Comparison of ENCODE assay signal across 24 cellular contexts in genomic region chr3:162973518-162973917, GRCh38.
"Had no signal": no experiment of that assay in that cellular context is flagged by ENCODE, and none has a peak within 500 bp of the region (broad histone marks: within the 10 kb centered on the region; RNA-seq: fewer than 3 reads in every experiment).

No MANE protein-coding gene starts in this region.

- H3K27me3 Mint-ChIP-seq: activated CD4-positive, alpha-beta memory T cell treated with anti-CD3 and anti-CD28 coated beads for 36 hours; activated naive CD4-positive, alpha-beta T cell treated with anti-CD3 and anti-CD28 coated beads, Interleukin-2, amount 10 ng/mL, durations not matched to agents 7 days and 5 days had no signal

- H3K36me3 Mint-ChIP-seq: activated CD4-positive, alpha-beta memory T cell treated with anti-CD3 and anti-CD28 coated beads for 36 hours; activated naive CD4-positive, alpha-beta T cell treated with anti-CD3 and anti-CD28 coated beads, Interleukin-2, amount 10 ng/mL, durations not matched to agents 7 days and 5 days; immature natural killer cell; stimulated activated effector memory CD8-positive, alpha-beta T cell treated with anti-CD3 and anti-CD28 coated beads, Interleukin-12 subunit alpha, Interleukin-12 subunit beta, amount 100 ng/mL, for 72 hours had no signal

- H3K4me2 ChIP-seq: hepatocyte had no signal

- H3K79me2 ChIP-seq: hepatocyte had no signal

- H3K4me1 ChIP-seq: foreskin keratinocyte, lower lobe of right lung, stomach, suprapubic skin, tibial nerve had no signal

- DNase-seq: activated CD4-positive, alpha-beta memory T cell treated with anti-CD3 and anti-CD28 coated beads for 36 hours; activated CD4-positive, alpha-beta T cell treated with anti-CD3 and anti-CD28 coated beads for 4 hours; activated CD4-positive, CD25-positive, alpha-beta regulatory T cell; activated effector memory CD4-positive, alpha-beta T cell treated with Interleukin-2 at 50 U/mL for 16 hours; activated naive CD4-positive, alpha-beta T cell treated with anti-CD3 and anti-CD28 coated beads, Interleukin-2, amount 10 ng/mL, durations not matched to agents 7 days and 5 days; activated T-cell treated with anti-CD3 and anti-CD28 coated beads, Interleukin-2, amount 50 U/mL, for 72 hours; erythroblast; foreskin keratinocyte; glutamatergic neuron; immature natural killer cell; lower lobe of right lung; mesendoderm; mucosa of descending colon; nephron progenitor cell; occipital lobe; posterior cingulate gyrus; small intestine; stimulated activated CD4-positive, alpha-beta T cell treated with anti-CD3 and anti-CD28 coated beads, Interleukin-2, amount 100 ng/mL, for 24 hours; stomach had no signal

- H2AFZ ChIP-seq: hepatocyte had no signal

- H3K27ac Mint-ChIP-seq: activated CD4-positive, alpha-beta memory T cell treated with anti-CD3 and anti-CD28 coated beads for 36 hours; activated naive CD4-positive, alpha-beta T cell treated with anti-CD3 and anti-CD28 coated beads, Interleukin-2, amount 10 ng/mL, durations not matched to agents 7 days and 5 days; activated T-cell treated with anti-CD3 and anti-CD28 coated beads, Interleukin-2, amount 50 U/mL, for 72 hours; immature natural killer cell; nephron progenitor cell; stimulated activated effector memory CD8-positive, alpha-beta T cell treated with anti-CD3 and anti-CD28 coated beads, Interleukin-12 subunit alpha, Interleukin-12 subunit beta, amount 100 ng/mL, for 72 hours had no signal

- H3K9me3 ChIP-seq: lower lobe of right lung, mucosa of descending colon, stomach, suprapubic skin, tibial nerve had no signal

- H3K36me3 ChIP-seq: cardiac muscle cell, lower lobe of right lung, stomach, suprapubic skin, tibial nerve had no signal

- H3K27me3 ChIP-seq: cardiac muscle cell, foreskin keratinocyte, hepatocyte, stomach, suprapubic skin, tibial nerve had no signal

- H3K4me3 ChIP-seq: cardiac muscle cell, hepatocyte, lower lobe of right lung, mucosa of descending colon, stomach, suprapubic skin, tibial nerve had no signal

- H3K27ac ChIP-seq: cardiac muscle cell, foreskin keratinocyte, hepatocyte, lower lobe of right lung, stomach, suprapubic skin, tibial nerve had no signal

- H3K4me3 Mint-ChIP-seq: activated CD4-positive, alpha-beta memory T cell treated with anti-CD3 and anti-CD28 coated beads for 36 hours; activated naive CD4-positive, alpha-beta T cell treated with anti-CD3 and anti-CD28 coated beads, Interleukin-2, amount 10 ng/mL, durations not matched to agents 7 days and 5 days; activated T-cell treated with anti-CD3 and anti-CD28 coated beads, Interleukin-2, amount 50 U/mL, for 72 hours; immature natural killer cell; nephron progenitor cell; stimulated activated effector memory CD8-positive, alpha-beta T cell treated with anti-CD3 and anti-CD28 coated beads, Interleukin-12 subunit alpha, Interleukin-12 subunit beta, amount 100 ng/mL, for 72 hours had no signal

- H3K4me1 Mint-ChIP-seq: activated naive CD4-positive, alpha-beta T cell treated with anti-CD3 and anti-CD28 coated beads, Interleukin-2, amount 10 ng/mL, durations not matched to agents 7 days and 5 days; immature natural killer cell; nephron progenitor cell; stimulated activated effector memory CD8-positive, alpha-beta T cell treated with anti-CD3 and anti-CD28 coated beads, Interleukin-12 subunit alpha, Interleukin-12 subunit beta, amount 100 ng/mL, for 72 hours had no signal
